ENCODE assay signal across 9 cellular contexts in genomic region chr7:30799206-30799975, GRCh38. TPM values are rescaled to one million over a fixed set of nuclear protein-coding genes. Genes with fewer than 3 reads are reported as not detected.
DNase-seq lines count a peak whose midpoint lies in the region; ATAC-seq and TF ChIP-seq lines count a peak whose summit lies in the region.
"Had no signal": no experiment of that assay in that cellular context is flagged by ENCODE, and none has a peak within 500 bp of the region (broad histone marks: within the 10 kb centered on the region; RNA-seq: fewer than 3 reads in every experiment).

No MANE protein-coding gene starts in this region.

- H3K9me3 Mint-ChIP-seq in T-helper 1 cell treated with Interleukin-12 subunit alpha and Interleukin-12 subunit beta and Interleukin-4 antibody, amounts not matched to agents 30 μg/mL and 1 μg/mL, for 36 hours = no peaks in the 10 kb centered on the region
- no peaks in the 10 kb centered on the region for H3K9me3 Mint-ChIP-seq in naive thymus-derived CD8-positive, alpha-beta T cell
- no peaks in the 10 kb centered on the region for H3K9me3 Mint-ChIP-seq in CD8-positive, alpha-beta memory T cell

- no peak overlapping the region for H3K4me3 ChIP-seq in RWPE2 (ENCODE audit: severe bottlenecking)
- no peak overlapping the region for H3K4me3 ChIP-seq in CD8-positive, alpha-beta memory T cell (ENCODE audit: low read length)

- no peaks in the 10 kb centered on the region for H3K9me3 ChIP-seq in RWPE2 (ENCODE audit: severe bottlenecking)
- H3K9me3 ChIP-seq in CD8-positive, alpha-beta memory T cell (ENCODE audit: low read length) = no peaks in the 10 kb centered on the region

- no peaks in the 10 kb centered on the region for H3K27me3 ChIP-seq in RWPE2 (ENCODE audit: insufficient read depth, poor library complexity, severe bottlenecking)
- H3K27me3 ChIP-seq in CD8-positive, alpha-beta memory T cell (ENCODE audit: insufficient read depth, low read length, poor library complexity, severe bottlenecking) = no peaks in the 10 kb centered on the region

- peak overlapping the region; percentile 6 for H3K27ac Mint-ChIP-seq in T-helper 1 cell treated with Interleukin-12 subunit alpha and Interleukin-12 subunit beta and Interleukin-4 antibody, amounts not matched to agents 30 μg/mL and 1 μg/mL, for 36 hours
- H3K27ac Mint-ChIP-seq in naive thymus-derived CD8-positive, alpha-beta T cell = peak overlapping the region in 1 of 10 donors; percentile 57
- H3K27ac Mint-ChIP-seq in CD8-positive, alpha-beta memory T cell = peak overlapping the region in 1 of 8 donors; percentile 92

- no peaks in the 10 kb centered on the region for H3K36me3 ChIP-seq in RWPE2 (ENCODE audit: low read depth)
- no peaks in the 10 kb centered on the region for H3K36me3 ChIP-seq in CD8-positive, alpha-beta memory T cell (ENCODE audit: insufficient read depth, low read length)

- CTCF ChIA-PET in CD8-positive, alpha-beta memory T cell (lab: Charles Lee) = interaction anchor here (0.9 to 1.2 kb wide), 2 partner anchors 8 to 18 kb away, joined by 3 to 7 read pairs; no protein-coding TSS in a partner anchor

- DNase-seq in T-helper 1 cell (no peak), RWPE2 (ENCODE audit: low spot score) (peak; percentile 89), islet precursor cell (peak; percentile 88), iPS-NIHi7 (ENCODE audit: extremely low spot score) (no peak)
- DNase-seq in naive thymus-derived CD8-positive, alpha-beta T cell = no peak
- DNase-seq in CD8-positive, alpha-beta memory T cell = no peak

- POLR2A ChIA-PET in naive thymus-derived CD8-positive, alpha-beta T cell (lab: Charles Lee) = interaction anchor here (0.6 kb wide), 1 partner anchor 40 kb away, joined by 3 read pairs; no protein-coding TSS in a partner anchor
- POLR2A ChIA-PET in CD8-positive, alpha-beta memory T cell (lab: Charles Lee) = no interaction called here

- peak overlapping the region; percentile 69 for H3K27ac ChIP-seq in RWPE2 (ENCODE audit: poor library complexity, severe bottlenecking)
- H3K27ac ChIP-seq in CD8-positive, alpha-beta memory T cell (ENCODE audit: low read depth, low read length) = no peak overlapping the region
- H3K27ac ChIP-seq: C4-2B had no signal

- no peak for TF ChIP-seq CTCF in RWPE2 (IDR thresholded peaks at IDR 0.05; ENCODE audit: poor library complexity, severe bottlenecking)

- H3K4me3 Mint-ChIP-seq in T-helper 1 cell treated with Interleukin-12 subunit alpha and Interleukin-12 subunit beta and Interleukin-4 antibody, amounts not matched to agents 30 μg/mL and 1 μg/mL, for 36 hours = no peak overlapping the region
- H3K4me3 Mint-ChIP-seq in naive thymus-derived CD8-positive, alpha-beta T cell = no peak overlapping the region
- H3K4me3 Mint-ChIP-seq in CD8-positive, alpha-beta memory T cell = no peak overlapping the region

- peaks cover 48% of the 10 kb centered on the region for H3K4me1 ChIP-seq in RWPE2 (ENCODE audit: insufficient read depth, poor library complexity, severe bottlenecking)
- peaks cover 10% of the 10 kb centered on the region for H3K4me1 ChIP-seq in CD8-positive, alpha-beta memory T cell (ENCODE audit: insufficient read depth, low read length)

- no peaks in the 10 kb centered on the region for H3K36me3 Mint-ChIP-seq in T-helper 1 cell treated with Interleukin-12 subunit alpha and Interleukin-12 subunit beta and Interleukin-4 antibody, amounts not matched to agents 30 μg/mL and 1 μg/mL, for 36 hours (ENCODE audit: low read depth)
- H3K36me3 Mint-ChIP-seq in naive thymus-derived CD8-positive, alpha-beta T cell = no peaks in the 10 kb centered on the region
- no peaks in the 10 kb centered on the region for H3K36me3 Mint-ChIP-seq in CD8-positive, alpha-beta memory T cell

- peak; percentile 67 for ATAC-seq in HG02938 (IDR thresholded peaks at IDR 0.05; ENCODE audit: unreplicated experiment)
- peak; percentile 76 for ATAC-seq in RWPE2 (ENCODE audit: low read depth)
- no peak for ATAC-seq in naive thymus-derived CD8-positive, alpha-beta T cell

- H3K27me3 Mint-ChIP-seq in T-helper 1 cell treated with Interleukin-12 subunit alpha and Interleukin-12 subunit beta and Interleukin-4 antibody, amounts not matched to agents 30 μg/mL and 1 μg/mL, for 36 hours (ENCODE audit: low read depth) = no peaks in the 10 kb centered on the region
- H3K27me3 Mint-ChIP-seq in naive thymus-derived CD8-positive, alpha-beta T cell = no peaks in the 10 kb centered on the region
- peaks cover 0 to 1% of the 10 kb centered on the region in 2 donors for H3K27me3 Mint-ChIP-seq in CD8-positive, alpha-beta memory T cell

- peaks cover 15% of the 10 kb centered on the region for H3K4me1 Mint-ChIP-seq in T-helper 1 cell treated with Interleukin-12 subunit alpha and Interleukin-12 subunit beta and Interleukin-4 antibody, amounts not matched to agents 30 μg/mL and 1 μg/mL, for 36 hours (ENCODE audit: low read depth)
- H3K4me1 Mint-ChIP-seq in naive thymus-derived CD8-positive, alpha-beta T cell = peaks cover 0 to 22% (median 7%) of the 10 kb centered on the region in 4 donors
- peaks cover 8 to 14% (median 12%) of the 10 kb centered on the region in 3 donors for H3K4me1 Mint-ChIP-seq in CD8-positive, alpha-beta memory T cell

RNA-seq across cellular contexts. Expression of gene MINDY4, which starts 28.2 kb away (rescaled TPM):
- 1 to 10 TPM in 1 of 2 experiments, under 1 TPM in 1; 0.94 to 1.5 TPM for total RNA-seq in naive thymus-derived CD8-positive, alpha-beta T cell
- polyA plus RNA-seq in naive thymus-derived CD8-positive, alpha-beta T cell = under 1 TPM; 0.44 to 0.84 (median 0.81) TPM
- 1 to 10 TPM; 2.4 to 2.6 TPM for total RNA-seq in CD8-positive, alpha-beta memory T cell
- polyA plus RNA-seq in CD8-positive, alpha-beta memory T cell = 1.0 TPM

RNA-seq across cellular contexts. Expression of gene INMT, which starts 47.5 kb away (rescaled TPM):
- total RNA-seq in naive thymus-derived CD8-positive, alpha-beta T cell = under 1 TPM; 0.52 to 0.77 TPM
- polyA plus RNA-seq in naive thymus-derived CD8-positive, alpha-beta T cell = not detected
- under 1 TPM in 1 of 2 experiments, not detected in 1; 0.18 TPM for total RNA-seq in CD8-positive, alpha-beta memory T cell
- 0.08 TPM for polyA plus RNA-seq in CD8-positive, alpha-beta memory T cell

Comparison
In these comparisons a context has a peak if more than half of its experiments do, and no peak if none do; other contexts are left out.
1. DNase-seq: peak in RWPE2 (single experiment) and islet precursor cell (single experiment); none in T-helper 1 cell (0 of 5), iPS-NIHi7 (single experiment), naive thymus-derived CD8-positive, alpha-beta T cell (0 of 10) and CD8-positive, alpha-beta memory T cell (0 of 5).
2. ATAC-seq: peak in HG02938 (single experiment) and RWPE2 (single experiment); none in naive thymus-derived CD8-positive, alpha-beta T cell (0 of 2).